ENCODE assay signal across 1 cellular context in the genomic region with DNA sequence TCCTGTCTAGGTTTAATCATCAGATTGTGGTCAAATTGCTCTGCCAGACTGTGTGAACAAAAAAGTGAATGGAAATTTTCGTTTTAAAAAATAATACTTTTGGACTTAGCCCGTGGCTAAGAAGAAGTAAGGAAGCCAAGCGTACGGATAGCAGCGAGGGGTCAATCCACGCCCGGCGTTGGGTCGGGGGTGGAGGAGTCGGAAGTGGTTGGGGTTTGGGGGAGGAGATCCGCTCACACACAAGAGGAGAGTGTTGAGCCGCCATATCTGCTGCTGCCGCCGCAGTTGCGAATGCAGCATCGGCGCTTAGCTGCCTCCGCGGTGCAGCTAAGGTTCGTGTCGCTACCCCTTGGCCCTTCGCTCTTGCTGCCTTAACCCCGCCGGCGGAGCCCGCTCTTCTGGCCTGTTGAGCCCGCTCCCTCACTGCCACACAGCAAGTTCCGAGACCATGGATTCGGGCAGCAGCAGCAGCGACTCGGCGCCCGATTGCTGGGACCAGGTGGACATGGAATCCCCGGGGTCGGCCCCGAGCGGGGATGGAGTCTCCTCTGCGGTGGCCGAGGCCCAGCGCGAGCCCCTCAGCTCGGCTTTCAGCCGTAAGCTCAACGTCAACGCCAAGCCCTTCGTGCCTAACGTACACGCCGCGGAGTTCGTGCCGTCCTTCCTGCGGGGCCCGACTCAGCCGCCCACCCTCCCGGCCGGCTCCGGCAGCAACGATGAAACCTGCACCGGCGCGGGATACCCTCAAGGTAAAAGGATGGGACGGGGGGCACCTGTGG.
TF ChIP-seq lines count a peak whose summit lies in the region.

A gene (plus strand): TSS at position 264 of the 779 bp plus-strand sequence. CDS start 185 bp downstream, at position 449.

TF ChIP-seq in K562, 482 proteins besides CTCF, POLR2A, EP300 and RAD21 (continued from another document and continues in another):
- TF ChIP-seq, protein P1, sequence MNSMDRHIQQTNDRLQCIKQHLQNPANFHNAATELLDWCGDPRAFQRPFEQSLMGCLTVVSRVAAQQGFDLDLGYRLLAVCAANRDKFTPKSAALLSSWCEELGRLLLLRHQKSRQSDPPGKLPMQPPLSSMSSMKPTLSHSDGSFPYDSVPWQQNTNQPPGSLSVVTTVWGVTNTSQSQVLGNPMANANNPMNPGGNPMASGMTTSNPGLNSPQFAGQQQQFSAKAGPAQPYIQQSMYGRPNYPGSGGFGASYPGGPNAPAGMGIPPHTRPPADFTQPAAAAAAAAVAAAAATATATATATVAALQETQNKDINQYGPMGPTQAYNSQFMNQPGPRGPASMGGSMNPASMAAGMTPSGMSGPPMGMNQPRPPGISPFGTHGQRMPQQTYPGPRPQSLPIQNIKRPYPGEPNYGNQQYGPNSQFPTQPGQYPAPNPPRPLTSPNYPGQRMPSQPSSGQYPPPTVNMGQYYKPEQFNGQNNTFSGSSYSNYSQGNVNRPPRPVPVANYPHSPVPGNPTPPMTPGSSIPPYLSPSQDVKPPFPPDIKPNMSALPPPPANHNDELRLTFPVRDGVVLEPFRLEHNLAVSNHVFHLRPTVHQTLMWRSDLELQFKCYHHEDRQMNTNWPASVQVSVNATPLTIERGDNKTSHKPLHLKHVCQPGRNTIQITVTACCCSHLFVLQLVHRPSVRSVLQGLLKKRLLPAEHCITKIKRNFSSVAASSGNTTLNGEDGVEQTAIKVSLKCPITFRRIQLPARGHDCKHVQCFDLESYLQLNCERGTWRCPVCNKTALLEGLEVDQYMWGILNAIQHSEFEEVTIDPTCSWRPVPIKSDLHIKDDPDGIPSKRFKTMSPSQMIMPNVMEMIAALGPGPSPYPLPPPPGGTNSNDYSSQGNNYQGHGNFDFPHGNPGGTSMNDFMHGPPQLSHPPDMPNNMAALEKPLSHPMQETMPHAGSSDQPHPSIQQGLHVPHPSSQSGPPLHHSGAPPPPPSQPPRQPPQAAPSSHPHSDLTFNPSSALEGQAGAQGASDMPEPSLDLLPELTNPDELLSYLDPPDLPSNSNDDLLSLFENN (IDR thresholded peaks at IDR 0.05; ENCODE audit: low read depth in 2 of 2, low read length in 2 of 2), result no peak
- TF ChIP-seq, protein P2, sequence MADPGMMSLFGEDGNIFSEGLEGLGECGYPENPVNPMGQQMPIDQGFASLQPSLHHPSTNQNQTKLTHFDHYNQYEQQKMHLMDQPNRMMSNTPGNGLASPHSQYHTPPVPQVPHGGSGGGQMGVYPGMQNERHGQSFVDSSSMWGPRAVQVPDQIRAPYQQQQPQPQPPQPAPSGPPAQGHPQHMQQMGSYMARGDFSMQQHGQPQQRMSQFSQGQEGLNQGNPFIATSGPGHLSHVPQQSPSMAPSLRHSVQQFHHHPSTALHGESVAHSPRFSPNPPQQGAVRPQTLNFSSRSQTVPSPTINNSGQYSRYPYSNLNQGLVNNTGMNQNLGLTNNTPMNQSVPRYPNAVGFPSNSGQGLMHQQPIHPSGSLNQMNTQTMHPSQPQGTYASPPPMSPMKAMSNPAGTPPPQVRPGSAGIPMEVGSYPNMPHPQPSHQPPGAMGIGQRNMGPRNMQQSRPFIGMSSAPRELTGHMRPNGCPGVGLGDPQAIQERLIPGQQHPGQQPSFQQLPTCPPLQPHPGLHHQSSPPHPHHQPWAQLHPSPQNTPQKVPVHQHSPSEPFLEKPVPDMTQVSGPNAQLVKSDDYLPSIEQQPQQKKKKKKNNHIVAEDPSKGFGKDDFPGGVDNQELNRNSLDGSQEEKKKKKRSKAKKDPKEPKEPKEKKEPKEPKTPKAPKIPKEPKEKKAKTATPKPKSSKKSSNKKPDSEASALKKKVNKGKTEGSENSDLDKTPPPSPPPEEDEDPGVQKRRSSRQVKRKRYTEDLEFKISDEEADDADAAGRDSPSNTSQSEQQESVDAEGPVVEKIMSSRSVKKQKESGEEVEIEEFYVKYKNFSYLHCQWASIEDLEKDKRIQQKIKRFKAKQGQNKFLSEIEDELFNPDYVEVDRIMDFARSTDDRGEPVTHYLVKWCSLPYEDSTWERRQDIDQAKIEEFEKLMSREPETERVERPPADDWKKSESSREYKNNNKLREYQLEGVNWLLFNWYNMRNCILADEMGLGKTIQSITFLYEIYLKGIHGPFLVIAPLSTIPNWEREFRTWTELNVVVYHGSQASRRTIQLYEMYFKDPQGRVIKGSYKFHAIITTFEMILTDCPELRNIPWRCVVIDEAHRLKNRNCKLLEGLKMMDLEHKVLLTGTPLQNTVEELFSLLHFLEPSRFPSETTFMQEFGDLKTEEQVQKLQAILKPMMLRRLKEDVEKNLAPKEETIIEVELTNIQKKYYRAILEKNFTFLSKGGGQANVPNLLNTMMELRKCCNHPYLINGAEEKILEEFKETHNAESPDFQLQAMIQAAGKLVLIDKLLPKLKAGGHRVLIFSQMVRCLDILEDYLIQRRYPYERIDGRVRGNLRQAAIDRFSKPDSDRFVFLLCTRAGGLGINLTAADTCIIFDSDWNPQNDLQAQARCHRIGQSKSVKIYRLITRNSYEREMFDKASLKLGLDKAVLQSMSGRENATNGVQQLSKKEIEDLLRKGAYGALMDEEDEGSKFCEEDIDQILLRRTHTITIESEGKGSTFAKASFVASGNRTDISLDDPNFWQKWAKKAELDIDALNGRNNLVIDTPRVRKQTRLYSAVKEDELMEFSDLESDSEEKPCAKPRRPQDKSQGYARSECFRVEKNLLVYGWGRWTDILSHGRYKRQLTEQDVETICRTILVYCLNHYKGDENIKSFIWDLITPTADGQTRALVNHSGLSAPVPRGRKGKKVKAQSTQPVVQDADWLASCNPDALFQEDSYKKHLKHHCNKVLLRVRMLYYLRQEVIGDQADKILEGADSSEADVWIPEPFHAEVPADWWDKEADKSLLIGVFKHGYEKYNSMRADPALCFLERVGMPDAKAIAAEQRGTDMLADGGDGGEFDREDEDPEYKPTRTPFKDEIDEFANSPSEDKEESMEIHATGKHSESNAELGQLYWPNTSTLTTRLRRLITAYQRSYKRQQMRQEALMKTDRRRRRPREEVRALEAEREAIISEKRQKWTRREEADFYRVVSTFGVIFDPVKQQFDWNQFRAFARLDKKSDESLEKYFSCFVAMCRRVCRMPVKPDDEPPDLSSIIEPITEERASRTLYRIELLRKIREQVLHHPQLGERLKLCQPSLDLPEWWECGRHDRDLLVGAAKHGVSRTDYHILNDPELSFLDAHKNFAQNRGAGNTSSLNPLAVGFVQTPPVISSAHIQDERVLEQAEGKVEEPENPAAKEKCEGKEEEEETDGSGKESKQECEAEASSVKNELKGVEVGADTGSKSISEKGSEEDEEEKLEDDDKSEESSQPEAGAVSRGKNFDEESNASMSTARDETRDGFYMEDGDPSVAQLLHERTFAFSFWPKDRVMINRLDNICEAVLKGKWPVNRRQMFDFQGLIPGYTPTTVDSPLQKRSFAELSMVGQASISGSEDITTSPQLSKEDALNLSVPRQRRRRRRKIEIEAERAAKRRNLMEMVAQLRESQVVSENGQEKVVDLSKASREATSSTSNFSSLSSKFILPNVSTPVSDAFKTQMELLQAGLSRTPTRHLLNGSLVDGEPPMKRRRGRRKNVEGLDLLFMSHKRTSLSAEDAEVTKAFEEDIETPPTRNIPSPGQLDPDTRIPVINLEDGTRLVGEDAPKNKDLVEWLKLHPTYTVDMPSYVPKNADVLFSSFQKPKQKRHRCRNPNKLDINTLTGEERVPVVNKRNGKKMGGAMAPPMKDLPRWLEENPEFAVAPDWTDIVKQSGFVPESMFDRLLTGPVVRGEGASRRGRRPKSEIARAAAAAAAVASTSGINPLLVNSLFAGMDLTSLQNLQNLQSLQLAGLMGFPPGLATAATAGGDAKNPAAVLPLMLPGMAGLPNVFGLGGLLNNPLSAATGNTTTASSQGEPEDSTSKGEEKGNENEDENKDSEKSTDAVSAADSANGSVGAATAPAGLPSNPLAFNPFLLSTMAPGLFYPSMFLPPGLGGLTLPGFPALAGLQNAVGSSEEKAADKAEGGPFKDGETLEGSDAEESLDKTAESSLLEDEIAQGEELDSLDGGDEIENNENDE (IDR thresholded peaks at IDR 0.05; ENCODE audit: low read depth, low read length), result no peak
- TF ChIP-seq MCM7 (IDR thresholded peaks at IDR 0.05) (no peak), ATF7 (IDR thresholded peaks at IDR 0.05) (no peak), NFE2 (IDR thresholded peaks at IDR 0.05; ENCODE audit: low read depth) (no peak), EGR1 (conservative IDR thresholded peaks at IDR 0.05) (peak; percentile 31; the same call in 1 of the 2 replicates), BDP1 (IDR thresholded peaks at IDR 0.05; ENCODE audit: insufficient read depth, insufficient read length) (no peak), KLF6 (CRISPR knock-in tag; IDR thresholded peaks at IDR 0.05; ENCODE audit: borderline replicate concordance) (no peak), NR2F6 (CRISPR knock-in tag; IDR thresholded peaks at IDR 0.05) (no peak), MYBL2 (IDR thresholded peaks at IDR 0.05; ENCODE audit: low read depth) (no peak), MYBL2 (CRISPR knock-in tag; IDR thresholded peaks at IDR 0.05; ENCODE audit: borderline replicate concordance) (no peak), HDAC1 (IDR thresholded peaks at IDR 0.05) (no peak), HNRNPH1 (optimal IDR thresholded peaks at IDR 0.05; ENCODE audit: low read depth, low read length) (no peak), MXI1 (IDR thresholded peaks at IDR 0.05; ENCODE audit: low read depth, low read length) (no peak), L3MBTL2 (IDR thresholded peaks at IDR 0.05) (peak; percentile 50; the same call in 1 of the 2 replicates), SRSF3 (IDR thresholded peaks at IDR 0.05; ENCODE audit: insufficient read depth, low read length) (no peak), GABPA (tag; conservative IDR thresholded peaks at IDR 0.05; ENCODE audit: low read depth) (peak; percentile 82), ZNF12 (CRISPR knock-in tag; IDR thresholded peaks at IDR 0.05) (no peak), EP400 (IDR thresholded peaks at IDR 0.05) (no peak), ELF4 (CRISPR knock-in tag; IDR thresholded peaks at IDR 0.05) (no peak)
- TF ChIP-seq, protein P3, sequence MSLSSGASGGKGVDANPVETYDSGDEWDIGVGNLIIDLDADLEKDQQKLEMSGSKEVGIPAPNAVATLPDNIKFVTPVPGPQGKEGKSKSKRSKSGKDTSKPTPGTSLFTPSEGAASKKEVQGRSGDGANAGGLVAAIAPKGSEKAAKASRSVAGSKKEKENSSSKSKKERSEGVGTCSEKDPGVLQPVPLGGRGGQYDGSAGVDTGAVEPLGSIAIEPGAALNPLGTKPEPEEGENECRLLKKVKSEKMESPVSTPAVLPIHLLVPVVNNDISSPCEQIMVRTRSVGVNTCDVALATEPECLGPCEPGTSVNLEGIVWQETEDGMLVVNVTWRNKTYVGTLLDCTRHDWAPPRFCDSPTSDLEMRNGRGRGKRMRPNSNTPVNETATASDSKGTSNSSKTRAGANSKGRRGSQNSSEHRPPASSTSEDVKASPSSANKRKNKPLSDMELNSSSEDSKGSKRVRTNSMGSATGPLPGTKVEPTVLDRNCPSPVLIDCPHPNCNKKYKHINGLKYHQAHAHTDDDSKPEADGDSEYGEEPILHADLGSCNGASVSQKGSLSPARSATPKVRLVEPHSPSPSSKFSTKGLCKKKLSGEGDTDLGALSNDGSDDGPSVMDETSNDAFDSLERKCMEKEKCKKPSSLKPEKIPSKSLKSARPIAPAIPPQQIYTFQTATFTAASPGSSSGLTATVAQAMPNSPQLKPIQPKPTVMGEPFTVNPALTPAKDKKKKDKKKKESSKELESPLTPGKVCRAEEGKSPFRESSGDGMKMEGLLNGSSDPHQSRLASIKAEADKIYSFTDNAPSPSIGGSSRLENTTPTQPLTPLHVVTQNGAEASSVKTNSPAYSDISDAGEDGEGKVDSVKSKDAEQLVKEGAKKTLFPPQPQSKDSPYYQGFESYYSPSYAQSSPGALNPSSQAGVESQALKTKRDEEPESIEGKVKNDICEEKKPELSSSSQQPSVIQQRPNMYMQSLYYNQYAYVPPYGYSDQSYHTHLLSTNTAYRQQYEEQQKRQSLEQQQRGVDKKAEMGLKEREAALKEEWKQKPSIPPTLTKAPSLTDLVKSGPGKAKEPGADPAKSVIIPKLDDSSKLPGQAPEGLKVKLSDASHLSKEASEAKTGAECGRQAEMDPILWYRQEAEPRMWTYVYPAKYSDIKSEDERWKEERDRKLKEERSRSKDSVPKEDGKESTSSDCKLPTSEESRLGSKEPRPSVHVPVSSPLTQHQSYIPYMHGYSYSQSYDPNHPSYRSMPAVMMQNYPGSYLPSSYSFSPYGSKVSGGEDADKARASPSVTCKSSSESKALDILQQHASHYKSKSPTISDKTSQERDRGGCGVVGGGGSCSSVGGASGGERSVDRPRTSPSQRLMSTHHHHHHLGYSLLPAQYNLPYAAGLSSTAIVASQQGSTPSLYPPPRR (CRISPR knock-in tag; IDR thresholded peaks at IDR 0.05; ENCODE audit: borderline replicate concordance), result no peak
- TF ChIP-seq, protein P4, sequence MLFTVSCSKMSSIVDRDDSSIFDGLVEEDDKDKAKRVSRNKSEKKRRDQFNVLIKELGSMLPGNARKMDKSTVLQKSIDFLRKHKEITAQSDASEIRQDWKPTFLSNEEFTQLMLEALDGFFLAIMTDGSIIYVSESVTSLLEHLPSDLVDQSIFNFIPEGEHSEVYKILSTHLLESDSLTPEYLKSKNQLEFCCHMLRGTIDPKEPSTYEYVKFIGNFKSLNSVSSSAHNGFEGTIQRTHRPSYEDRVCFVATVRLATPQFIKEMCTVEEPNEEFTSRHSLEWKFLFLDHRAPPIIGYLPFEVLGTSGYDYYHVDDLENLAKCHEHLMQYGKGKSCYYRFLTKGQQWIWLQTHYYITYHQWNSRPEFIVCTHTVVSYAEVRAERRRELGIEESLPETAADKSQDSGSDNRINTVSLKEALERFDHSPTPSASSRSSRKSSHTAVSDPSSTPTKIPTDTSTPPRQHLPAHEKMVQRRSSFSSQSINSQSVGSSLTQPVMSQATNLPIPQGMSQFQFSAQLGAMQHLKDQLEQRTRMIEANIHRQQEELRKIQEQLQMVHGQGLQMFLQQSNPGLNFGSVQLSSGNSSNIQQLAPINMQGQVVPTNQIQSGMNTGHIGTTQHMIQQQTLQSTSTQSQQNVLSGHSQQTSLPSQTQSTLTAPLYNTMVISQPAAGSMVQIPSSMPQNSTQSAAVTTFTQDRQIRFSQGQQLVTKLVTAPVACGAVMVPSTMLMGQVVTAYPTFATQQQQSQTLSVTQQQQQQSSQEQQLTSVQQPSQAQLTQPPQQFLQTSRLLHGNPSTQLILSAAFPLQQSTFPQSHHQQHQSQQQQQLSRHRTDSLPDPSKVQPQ (CRISPR knock-in tag; IDR thresholded peaks at IDR 0.05; ENCODE audit: borderline replicate concordance), result no peak
- TF ChIP-seq, protein P5, sequence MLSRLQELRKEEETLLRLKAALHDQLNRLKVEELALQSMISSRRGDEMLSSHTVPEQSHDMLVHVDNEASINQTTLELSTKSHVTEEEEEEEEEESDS (CRISPR knock-in tag; IDR thresholded peaks at IDR 0.05), result no peak
- TF ChIP-seq, protein P6, sequence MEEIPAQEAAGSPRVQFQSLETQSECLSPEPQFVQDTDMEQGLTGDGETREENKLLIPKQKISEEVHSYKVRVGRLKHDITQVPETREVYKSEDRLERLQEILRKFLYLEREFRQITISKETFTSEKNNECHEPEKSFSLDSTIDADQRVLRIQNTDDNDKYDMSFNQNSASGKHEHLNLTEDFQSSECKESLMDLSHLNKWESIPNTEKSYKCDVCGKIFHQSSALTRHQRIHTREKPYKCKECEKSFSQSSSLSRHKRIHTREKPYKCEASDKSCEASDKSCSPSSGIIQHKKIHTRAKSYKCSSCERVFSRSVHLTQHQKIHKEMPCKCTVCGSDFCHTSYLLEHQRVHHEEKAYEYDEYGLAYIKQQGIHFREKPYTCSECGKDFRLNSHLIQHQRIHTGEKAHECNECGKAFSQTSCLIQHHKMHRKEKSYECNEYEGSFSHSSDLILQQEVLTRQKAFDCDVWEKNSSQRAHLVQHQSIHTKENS (CRISPR knock-in tag; IDR thresholded peaks at IDR 0.05), result no peak
- TF ChIP-seq, protein P7, sequence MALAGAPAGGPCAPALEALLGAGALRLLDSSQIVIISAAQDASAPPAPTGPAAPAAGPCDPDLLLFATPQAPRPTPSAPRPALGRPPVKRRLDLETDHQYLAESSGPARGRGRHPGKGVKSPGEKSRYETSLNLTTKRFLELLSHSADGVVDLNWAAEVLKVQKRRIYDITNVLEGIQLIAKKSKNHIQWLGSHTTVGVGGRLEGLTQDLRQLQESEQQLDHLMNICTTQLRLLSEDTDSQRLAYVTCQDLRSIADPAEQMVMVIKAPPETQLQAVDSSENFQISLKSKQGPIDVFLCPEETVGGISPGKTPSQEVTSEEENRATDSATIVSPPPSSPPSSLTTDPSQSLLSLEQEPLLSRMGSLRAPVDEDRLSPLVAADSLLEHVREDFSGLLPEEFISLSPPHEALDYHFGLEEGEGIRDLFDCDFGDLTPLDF (CRISPR knock-in tag; IDR thresholded peaks at IDR 0.05), result no peak
